Comparison of ENCODE assay signal across 9 cellular contexts in the genomic region with DNA sequence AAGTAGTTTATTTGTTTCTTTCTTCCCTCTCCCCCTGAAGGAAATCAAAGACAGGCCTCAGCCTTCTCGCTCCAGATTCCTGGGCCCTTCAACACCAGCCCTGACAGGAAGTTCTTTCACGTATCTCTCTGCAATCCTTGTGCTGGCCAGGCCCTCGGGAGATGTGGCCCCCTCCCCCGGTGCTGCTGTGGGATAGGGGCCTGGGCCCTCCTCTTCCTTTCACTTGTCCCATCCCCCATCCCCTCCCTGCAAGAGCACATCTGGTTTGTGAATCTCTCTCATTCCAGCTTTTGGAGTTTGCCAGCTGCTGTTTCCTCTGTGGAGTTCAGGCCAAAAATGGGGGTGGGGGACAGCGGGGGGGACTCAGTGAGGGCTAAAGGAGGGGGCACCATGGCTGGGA. TPM values are rescaled to one million over a fixed set of nuclear protein-coding genes. Genes with fewer than 3 reads are reported as not detected.
DNase-seq lines count a peak whose midpoint lies in the region; ATAC-seq and TF ChIP-seq lines count a peak whose summit lies in the region.
"Had no signal": no experiment of that assay in that cellular context is flagged by ENCODE, and none has a peak within 500 bp of the region (broad histone marks: within the 10 kb centered on the region; RNA-seq: fewer than 3 reads in every experiment).

No MANE protein-coding gene starts in this region.

- H3K27ac ChIP-seq in SK-N-MC (peak overlapping the region; percentile 92), muscle layer of duodenum (ENCODE audit: low read length) (peak overlapping the region; percentile 67), upper lobe of right lung (peak overlapping the region; percentile 71)

- peak overlapping the region; percentile 62 for H3K9ac ChIP-seq in SK-N-MC (ENCODE audit: insufficient read length)

- H3K9me3 ChIP-seq in SK-N-MC (ENCODE audit: low read depth, low read length), result no peaks in the 10 kb centered on the region
- no peaks in the 10 kb centered on the region for H3K9me3 ChIP-seq in muscle layer of duodenum (ENCODE audit: control insufficient read depth in 1 of 2, low read length in 2 of 2)
- no peaks in the 10 kb centered on the region for H3K9me3 ChIP-seq in upper lobe of right lung

- intact Hi-C loops in upper lobe of right lung (cut with DNase I), result no loop called here

- no peak for TF ChIP-seq CTCF in upper lobe of right lung (IDR thresholded peaks at IDR 0.05)

- peaks cover 17% of the 10 kb centered on the region; the same call in 1 of the 2 replicates for H3K36me3 ChIP-seq in SK-N-MC (ENCODE audit: insufficient read depth, low read length)
- peaks cover 9 to 25% of the 10 kb centered on the region in 2 donors for H3K36me3 ChIP-seq in muscle layer of duodenum (ENCODE audit: control insufficient read depth in 1 of 2, insufficient read depth in 2 of 2, low read length in 2 of 2)
- peaks cover 4% of the 10 kb centered on the region for H3K36me3 ChIP-seq in upper lobe of right lung

- H3K4me1 ChIP-seq in muscle layer of duodenum (ENCODE audit: control insufficient read depth in 1 of 2, insufficient read depth in 2 of 2, low read length in 2 of 2) (peaks cover 35 to 60% of the 10 kb centered on the region in 2 donors), upper lobe of right lung (peaks cover 68% of the 10 kb centered on the region)

- H3K4me3 ChIP-seq in SK-N-MC (peak overlapping the region; percentile 68), muscle layer of duodenum (ENCODE audit: low read depth in 1 of 2, low read length in 2 of 2) (peak overlapping the region; percentile 21 to 36), upper lobe of right lung (peak overlapping the region; percentile 8)

- no peak for ATAC-seq in upper lobe of right lung

- DNase-seq in SK-N-MC (ENCODE audit: low read depth, low spot score), result no peak
- DNase-seq in fibroblast of peridontal ligament (ENCODE audit: extremely low read depth), result peak; percentile 73
- DNase-seq in upper lobe of right lung, result no peak
- DNase-seq in SW480 (ENCODE audit: low spot score), result no peak
- no peak for DNase-seq in NCI-H187 treated with DMSO at 0.1 percent for 48 hours (lab: John Stamatoyannopoulos, UW)
- DNase-seq in putamen (ENCODE audit: low spot score), result no peak
- DNase-seq in pons (ENCODE audit: low spot score), result no peak
- DNase-seq: activated CD4-positive, CD25-positive, alpha-beta regulatory T cell had no signal

- H3K27me3 ChIP-seq in muscle layer of duodenum (ENCODE audit: low read depth, low read length) (no peaks in the 10 kb centered on the region), upper lobe of right lung (no peaks in the 10 kb centered on the region)

RNA-seq across cellular contexts. Expression of a gene that starts 7.2 kb away (rescaled TPM):
- 261 TPM for total RNA-seq in upper lobe of right lung

RNA-seq across cellular contexts. Expression of a gene that starts 11.9 kb away (rescaled TPM):
- not detected for total RNA-seq in upper lobe of right lung

RNA-seq across cellular contexts. Expression of a gene that starts 24.3 kb away (rescaled TPM):
- 230 TPM for total RNA-seq in upper lobe of right lung

RNA-seq across cellular contexts. Expression of a gene that starts 46.6 kb away (rescaled TPM):
- 37.3 TPM for total RNA-seq in upper lobe of right lung

RNA-seq across cellular contexts. Expression of a gene that starts 56.9 kb away (rescaled TPM):
- 14.1 TPM for total RNA-seq in upper lobe of right lung

Comparison
In these comparisons a context has a peak if more than half of its experiments do, and no peak if none do; other contexts are left out.
1. H3K4me3 ChIP-seq: peak in every context shown above with its lines; median percentile 68 in SK-N-MC; 28 in muscle layer of duodenum; 8 in upper lobe of right lung.